In the genomic region with DNA sequence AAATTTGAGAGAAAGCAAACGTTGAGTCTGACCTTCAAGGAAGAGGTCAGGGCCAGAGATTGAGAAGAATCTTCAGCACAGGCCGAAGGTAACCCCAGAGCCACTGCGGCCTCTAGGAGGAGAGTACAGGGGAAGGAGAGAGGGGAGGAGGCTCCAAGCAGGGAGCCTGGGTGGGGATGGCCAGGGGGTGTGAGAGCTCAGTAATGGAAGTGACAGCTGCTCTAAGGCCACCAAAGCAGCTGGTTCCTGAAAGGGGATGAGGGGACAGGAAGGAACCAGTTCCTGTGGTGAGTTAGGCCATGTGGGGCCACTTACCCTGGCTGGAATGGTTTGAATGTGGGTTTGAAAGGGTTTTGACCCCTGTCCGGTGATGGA, we compare ENCODE assay signal across 10 cellular contexts. TPM values are rescaled to one million over a fixed set of nuclear protein-coding genes. Genes with fewer than 3 reads are reported as not detected.
DNase-seq lines count a peak whose midpoint lies in the region; ATAC-seq and TF ChIP-seq lines count a peak whose summit lies in the region.
"Had no signal": no experiment of that assay in that cellular context is flagged by ENCODE, and none has a peak within 500 bp of the region (broad histone marks: within the 10 kb centered on the region; RNA-seq: fewer than 3 reads in every experiment).

No MANE protein-coding gene starts in this region.

- no TSS peak for BruUV-seq in Caco-2 (replicated peaks; lab: Mats Ljungman, UMichigan)

- H3K4me1 Mint-ChIP-seq in Caco-2 (ENCODE audit: low read depth, unreplicated experiment) (no peaks in the 10 kb centered on the region), memory B cell (peaks cover 30% of the 10 kb centered on the region)

- H3K27ac Mint-ChIP-seq in Caco-2 (ENCODE audit: unreplicated experiment) (peak overlapping the region; percentile 25), memory B cell (peak overlapping the region; percentile 80)

- H3K27ac ChIP-seq in RWPE1 (peak overlapping the region; percentile 42), brain microvascular endothelial cell (no peak overlapping the region), caudate nucleus (ENCODE audit: low read depth, low read length) (no peak overlapping the region)

- ATAC-seq in GM21529 (IDR thresholded peaks at IDR 0.05; ENCODE audit: unreplicated experiment) (peak; percentile 44), memory B cell (ENCODE audit: low read depth) (no peak), HG03521 (IDR thresholded peaks at IDR 0.05; ENCODE audit: unreplicated experiment) (no peak)

- no peaks in the 10 kb centered on the region for H3K9me3 Mint-ChIP-seq in Caco-2 (ENCODE audit: unreplicated experiment)
- H3K9me3 Mint-ChIP-seq in memory B cell = no peaks in the 10 kb centered on the region

- H3K36me3 Mint-ChIP-seq in Caco-2 (ENCODE audit: insufficient read depth, unreplicated experiment) (peaks cover 72% of the 10 kb centered on the region), memory B cell (peaks cover 12% of the 10 kb centered on the region)

- H3K27me3 Mint-ChIP-seq in Caco-2 (ENCODE audit: insufficient read depth, unreplicated experiment) = no peaks in the 10 kb centered on the region
- no peaks in the 10 kb centered on the region for H3K27me3 Mint-ChIP-seq in memory B cell

- peaks cover 13% of the 10 kb centered on the region for H3K4me1 ChIP-seq in Caco-2

- DNase-seq in Caco-2 = no peak
- no peak for DNase-seq in RWPE1 (ENCODE audit: low spot score)
- no peak for DNase-seq in memory B cell (ENCODE audit: low spot score in 2 of 2)
- no peak for DNase-seq in brain microvascular endothelial cell
- DNase-seq in ureter (ENCODE audit: low spot score) = no peak
- no peak for DNase-seq in caudate nucleus (lab: John Stamatoyannopoulos, UW)
- DNase-seq: trophoblast cell had no signal

- H3K4me3 ChIP-seq in Caco-2 (ENCODE audit: low read depth, low read length) (no peak overlapping the region), brain microvascular endothelial cell (ENCODE audit: low read depth, low read length) (no peak overlapping the region)
- H3K4me3 ChIP-seq: lung had no signal

- H3K36me3 ChIP-seq in Caco-2 (ENCODE audit: control insufficient read depth, insufficient read depth, low read length) (peaks cover 4% of the 10 kb centered on the region), brain microvascular endothelial cell (replicated peaks) (peaks cover 32% of the 10 kb centered on the region)

- in situ Hi-C loops in brain microvascular endothelial cell (cut with HindIII; ENCODE audit: low pct_ligation_motif_present, low sequenced_read_pairs) = no loop called here

- CTCF ChIA-PET in Caco-2 (lab: Charles Lee) = interaction anchor here (0.6 to 1.8 kb wide), 4 partner anchors 15 to 355 kb away, joined by 4 to 5 read pairs (median 4); no protein-coding TSS in a partner anchor
- CTCF ChIA-PET in RWPE1 (lab: Yijun Ruan, JAX) = no interaction called here

- no peaks in the 10 kb centered on the region for H3K27me3 ChIP-seq in Caco-2 (replicated peaks; ENCODE audit: control insufficient read depth, insufficient read depth, low read length)
- H3K27me3 ChIP-seq in brain microvascular endothelial cell (replicated peaks) = no peaks in the 10 kb centered on the region

- TF ChIP-seq CTCF in Caco-2 (IDR thresholded peaks at IDR 0.05; ENCODE audit: insufficient read depth in 1 of 2, low read depth in 1 of 2, low read length in 1 of 2, severe bottlenecking in 1 of 2, unreplicated experiment in 1 of 2) (no peak), RWPE1 (conservative IDR thresholded peaks at IDR 0.05; ENCODE audit: low read depth) (no peak), brain microvascular endothelial cell (IDR thresholded peaks at IDR 0.05; ENCODE audit: low read depth, low read length, missing control alignments) (no peak)

- intact Hi-C loops in Caco-2 (cut with micrococcal nuclease; ENCODE audit: unreplicated experiment) = loop anchor here (5.0 kb wide), 2 partner anchors 39 to 54 kb away; no protein-coding TSS in a partner anchor

- POLR2A ChIA-PET in Caco-2 (lab: Charles Lee) = interaction anchor here (0.6 kb wide), 1 partner anchor 15 kb away, joined by 3 read pairs; no protein-coding TSS in a partner anchor
- POLR2A ChIA-PET in RWPE1 (lab: Yijun Ruan, JAX; ENCODE audit: low non-redundant PET) = no interaction called here

- no peak overlapping the region for H3K4me3 Mint-ChIP-seq in Caco-2 (ENCODE audit: unreplicated experiment)
- H3K4me3 Mint-ChIP-seq in memory B cell = peak overlapping the region; percentile 25

- H3K9me3 ChIP-seq in Caco-2 = no peaks in the 10 kb centered on the region

RNA-seq across cellular contexts. Expression of a gene that starts 46.1 kb away (rescaled TPM):
- total RNA-seq in Caco-2 (2022) (56.7 and 58.7 TPM in 2 replicates), ureter (68.0 TPM)
